In the genomic region with DNA sequence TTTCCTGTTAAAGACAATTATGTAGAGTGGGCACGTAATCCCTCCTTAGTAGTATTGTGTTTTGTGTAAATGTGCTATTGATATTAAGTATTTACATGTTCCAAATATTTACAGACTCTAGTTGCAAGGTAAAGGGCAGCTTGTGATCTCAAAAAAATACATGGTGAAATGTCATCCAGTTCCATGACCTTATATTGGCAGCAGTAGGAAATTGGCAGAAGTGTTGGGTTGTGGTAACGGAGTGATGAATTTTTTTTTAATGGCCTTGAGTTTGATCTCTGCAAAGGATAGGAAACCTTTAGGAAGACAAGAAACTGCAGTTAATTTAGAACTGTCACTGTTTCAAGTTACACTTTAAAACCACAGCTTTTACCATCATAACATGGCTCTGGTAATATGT, we compare ENCODE assay signal across 25 cellular contexts.
"Had no signal": no experiment of that assay in that cellular context is flagged by ENCODE, and none has a peak within 500 bp of the region (broad histone marks: within the 10 kb centered on the region; RNA-seq: fewer than 3 reads in every experiment).

No MANE protein-coding gene starts in this region.

- H3K4me1 ChIP-seq: prostate gland, right lobe of liver, sigmoid colon, stomach, vagina had no signal

- DNase-seq: naive thymus-derived CD4-positive, alpha-beta T cell; natural killer cell; nucleus accumbens; pancreas; right cardiac atrium; right lobe of liver; sigmoid colon; small intestine; stimulated activated CD4-positive, alpha-beta T cell treated with anti-CD3 and anti-CD28 coated beads, Interleukin-15, amount 100 ng/mL, for 24 hours; stimulated activated CD4-positive, alpha-beta T cell treated with anti-CD3 and anti-CD28 coated beads, Interleukin-2, amount 100 ng/mL, for 24 hours; stimulated activated CD4-positive, alpha-beta T cell treated with anti-CD3 and anti-CD28 coated beads, Interleukin-2, amount 100 ng/mL, for 48 hours; stimulated activated CD4-positive, alpha-beta T cell treated with anti-CD3 and anti-CD28 coated beads, Interleukin-4, amount 100 ng/mL, for 24 hours; stimulated activated naive B cell treated with anti-CD40 and anti-IgM and Interleukin-4, amounts not matched to agents 10 μg/mL and 1 μg/mL and 100 μg/mL, for 72 hours; stimulated activated naive CD4-positive, alpha-beta T cell treated with Interleukin-2 at 50 U/mL for 16 hours; stomach; thyroid gland; trophoblast cell; upper lobe of left lung had no signal

- H3K9me3 ChIP-seq: neutrophil, pancreas, prostate gland, right lobe of liver, sigmoid colon, stomach, thoracic aorta, thyroid gland, tibial nerve, upper lobe of left lung, vagina had no signal

- ATAC-seq: naive thymus-derived CD4-positive, alpha-beta T cell; natural killer cell; pancreas; right cardiac atrium; stimulated activated effector memory CD8-positive, alpha-beta T cell treated with anti-CD3 and anti-CD28 coated beads, Interleukin-12 subunit alpha, Interleukin-12 subunit beta, amount 100 ng/mL, for 72 hours; stimulated activated naive B cell treated with anti-CD40 and anti-IgM and Interleukin-4, amounts not matched to agents 10 μg/mL and 1 μg/mL and 100 μg/mL, for 72 hours had no signal

- FAIRE-seq: pancreas, small intestine, urothelium cell line had no signal

- H3K27ac ChIP-seq: neutrophil, pancreas, prostate gland, right lobe of liver, sigmoid colon, stomach, thoracic aorta, thyroid gland, tibial nerve, upper lobe of left lung, vagina had no signal

- H3K4me3 ChIP-seq: pancreas, prostate gland, right lobe of liver, sigmoid colon, stomach, thoracic aorta, thyroid gland, tibial nerve, upper lobe of left lung, vagina had no signal

- H3K36me3 ChIP-seq: neutrophil, pancreas, prostate gland, right lobe of liver, sigmoid colon, stomach, thoracic aorta, tibial nerve, vagina had no signal

- H3K27me3 ChIP-seq: neutrophil, pancreas, right lobe of liver, sigmoid colon, stomach, thyroid gland, tibial nerve, upper lobe of left lung, vagina had no signal
